Comparison of ENCODE assay signal across 11 cellular contexts in the genomic region with DNA sequence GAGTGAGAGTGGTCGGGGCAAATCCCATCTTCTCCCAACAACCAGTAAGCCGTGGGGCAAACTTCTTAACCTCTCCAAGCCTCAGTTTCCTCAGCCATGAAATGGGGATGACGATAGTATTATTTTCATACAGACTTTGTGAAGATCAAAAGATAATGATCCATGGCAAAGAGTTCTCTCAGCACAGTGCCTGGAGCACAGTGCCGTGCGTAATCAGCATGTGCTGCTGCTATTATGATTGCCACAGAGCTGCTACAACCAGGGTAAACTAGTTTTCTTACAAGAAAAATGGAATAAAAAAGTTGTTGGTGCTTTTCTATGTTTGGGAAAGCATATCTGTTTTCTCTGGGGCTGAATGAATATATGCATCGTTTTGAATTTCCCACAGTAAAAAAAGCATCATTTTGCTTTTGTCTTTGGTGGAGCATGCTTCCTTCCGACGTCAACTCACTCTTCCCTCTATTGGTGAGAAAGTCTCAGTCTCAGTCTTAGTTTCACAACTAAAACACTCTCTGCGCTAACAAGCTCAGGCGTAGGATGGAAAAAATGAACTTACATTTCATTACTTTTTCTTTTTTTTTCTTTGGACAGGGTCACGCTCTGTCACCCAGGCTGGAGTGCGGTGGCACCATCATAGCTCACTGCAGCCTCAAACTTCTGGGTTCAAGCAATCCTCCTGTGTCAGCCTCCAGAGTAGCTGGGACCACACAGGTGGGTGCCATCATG. TPM values are rescaled to one million over a fixed set of nuclear protein-coding genes. Genes with fewer than 3 reads are reported as not detected.
A peak's percentile ranks its signal among the peaks of the same experiment; 100 is the strongest.
DNase-seq lines count a peak whose midpoint lies in the region; ATAC-seq, FAIRE-seq and TF ChIP-seq lines count a peak whose summit lies in the region.
"Had no signal": no experiment of that assay in that cellular context is flagged by ENCODE, and none has a peak within 500 bp of the region (broad histone marks: within the 10 kb centered on the region; RNA-seq: fewer than 3 reads in every experiment).

No MANE protein-coding gene starts in this region.

- peaks cover 39% of the 10 kb centered on the region for H4K20me1 ChIP-seq in OCI-LY3 (ENCODE audit: insufficient read depth, low read length)

- H3K4me1 ChIP-seq in OCI-LY3 (ENCODE audit: low read length), result peaks cover 58% of the 10 kb centered on the region
- H3K4me1 ChIP-seq: breast epithelium had no signal

- H2AFZ ChIP-seq in OCI-LY3 (ENCODE audit: low read depth, low read length), result no peak overlapping the region

- TF ChIP-seq CTCF in OCI-LY3 (IDR thresholded peaks at IDR 0.05; ENCODE audit: low read depth, low read length), result no peak

- no peak for DNase-seq in activated CD4-positive, CD25-positive, alpha-beta regulatory T cell (lab: John Stamatoyannopoulos, UW)
- no peak for DNase-seq in natural killer cell treated with Interleukin-12 subunit alpha and Interleukin-12 subunit beta and Interleukin-15 and Interleukin-18, amount 100 ng/mL, for 72 hours (ENCODE audit: low spot score)
- DNase-seq in HPDE6-E6E7 (ENCODE audit: extremely low spot score) (no peak), H54 (ENCODE audit: insufficient read length, low spot score) (no peak), AG08396 (ENCODE audit: low spot score) (no peak)

- ATAC-seq in activated CD4-positive, CD25-positive, alpha-beta regulatory T cell treated with anti-CD3 and anti-CD28 coated beads, Interleukin-2, amount 50 U/mL, for 24 hours, result peak; percentile 55 to 66
- ATAC-seq in GM21723 (IDR thresholded peaks at IDR 0.05; ENCODE audit: unreplicated experiment), result peak; percentile 47
- ATAC-seq in natural killer cell treated with Interleukin-12 subunit alpha and Interleukin-12 subunit beta and Interleukin-15 and Interleukin-18, amount 100 ng/mL, for 72 hours, result peak; percentile 63 to 70

- peak overlapping the region; percentile 62 for H3K4me3 Mint-ChIP-seq in natural killer cell treated with Interleukin-12 subunit alpha and Interleukin-12 subunit beta and Interleukin-15 and Interleukin-18, amount 100 ng/mL, for 72 hours

- peaks cover 6% of the 10 kb centered on the region for H3K36me3 Mint-ChIP-seq in natural killer cell treated with Interleukin-12 subunit alpha and Interleukin-12 subunit beta and Interleukin-15 and Interleukin-18, amount 100 ng/mL, for 72 hours

- peaks cover 70 to 78% of the 10 kb centered on the region in 2 donors for H3K4me1 Mint-ChIP-seq in natural killer cell treated with Interleukin-12 subunit alpha and Interleukin-12 subunit beta and Interleukin-15 and Interleukin-18, amount 100 ng/mL, for 72 hours (ENCODE audit: low read depth in 2 of 2)

- H3K27me3 Mint-ChIP-seq in natural killer cell treated with Interleukin-12 subunit alpha and Interleukin-12 subunit beta and Interleukin-15 and Interleukin-18, amount 100 ng/mL, for 72 hours, result no peaks in the 10 kb centered on the region

- peaks cover 48% of the 10 kb centered on the region for H3K27me3 ChIP-seq in OCI-LY3 (ENCODE audit: low read depth, low read length)
- H3K27me3 ChIP-seq: breast epithelium had no signal

- H3K9me3 ChIP-seq in OCI-LY3 (ENCODE audit: insufficient read depth, low read length), result no peaks in the 10 kb centered on the region
- H3K9me3 ChIP-seq: breast epithelium had no signal

- no peak for TF ChIP-seq POLR2A in H54 (IDR thresholded peaks at IDR 0.05; ENCODE audit: low read depth, low read length)

- peak overlapping the region; percentile 73 for H3K4me3 ChIP-seq in OCI-LY3 (ENCODE audit: low read length)
- H3K4me3 ChIP-seq: breast epithelium had no signal

- H3K27ac Mint-ChIP-seq in natural killer cell treated with Interleukin-12 subunit alpha and Interleukin-12 subunit beta and Interleukin-15 and Interleukin-18, amount 100 ng/mL, for 72 hours, result peak overlapping the region; percentile 92 to 93

- peak overlapping the region; percentile 92 for H3K27ac ChIP-seq in OCI-LY3 (ENCODE audit: low read length)
- H3K27ac ChIP-seq: breast epithelium had no signal

- peak overlapping the region; percentile 60 for H3K9ac ChIP-seq in OCI-LY3 (ENCODE audit: low read length)

- H3K79me2 ChIP-seq in OCI-LY3 (ENCODE audit: low read length), result no peaks in the 10 kb centered on the region

- peak overlapping the region; percentile 98 for H3K4me2 ChIP-seq in OCI-LY3 (ENCODE audit: low read length)

- no peaks in the 10 kb centered on the region for H3K9me3 Mint-ChIP-seq in natural killer cell treated with Interleukin-12 subunit alpha and Interleukin-12 subunit beta and Interleukin-15 and Interleukin-18, amount 100 ng/mL, for 72 hours
- H3K9me3 Mint-ChIP-seq: neural crest cell had no signal

- no peak for FAIRE-seq in H54 (lab: Jason Lieb, UNC)
- FAIRE-seq: A204.1 had no signal

- H3K36me3 ChIP-seq in OCI-LY3 (replicated peaks; ENCODE audit: low read depth, low read length), result peaks cover 12% of the 10 kb centered on the region
- H3K36me3 ChIP-seq: breast epithelium had no signal

RNA-seq across cellular contexts. Expression of a gene that starts 37.2 kb away (rescaled TPM):
- total RNA-seq in natural killer cell treated with Interleukin-12 subunit alpha and Interleukin-12 subunit beta and Interleukin-15 and Interleukin-18, amount 100 ng/mL, for 72 hours, result 1 to 10 TPM; 3.7 to 5.9 TPM
